ENCODE assay signal across 16 cellular contexts in the genomic region with DNA sequence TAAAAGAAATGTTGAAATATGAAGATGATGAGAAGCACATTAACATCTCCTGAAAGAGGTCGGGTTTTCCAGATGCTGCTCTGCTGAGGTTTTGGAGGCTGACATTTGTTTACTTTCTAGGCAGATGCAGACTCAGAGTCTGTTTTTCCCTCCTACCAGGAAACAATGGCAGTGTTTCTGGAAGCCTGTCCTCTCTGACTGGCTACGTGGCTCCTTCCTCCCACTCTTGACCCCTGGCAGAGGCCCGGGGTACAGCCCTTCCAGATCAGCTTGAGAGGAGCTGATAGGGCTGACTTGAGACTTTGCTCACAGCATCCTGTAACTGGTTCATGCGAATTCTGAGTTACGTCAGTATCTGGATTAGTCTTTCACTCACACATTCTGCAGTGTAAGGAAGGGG. TPM values are rescaled to one million over a fixed set of nuclear protein-coding genes. Genes with fewer than 3 reads are reported as not detected.
DNase-seq lines count a peak whose midpoint lies in the region; ATAC-seq and TF ChIP-seq lines count a peak whose summit lies in the region.
"Had no signal": no experiment of that assay in that cellular context is flagged by ENCODE, and none has a peak within 500 bp of the region (broad histone marks: within the 10 kb centered on the region; RNA-seq: fewer than 3 reads in every experiment).

No MANE protein-coding gene starts in this region.

- peaks cover 71% of the 10 kb centered on the region for H3K36me3 Mint-ChIP-seq in activated CD4-positive, alpha-beta T cell treated with anti-CD3 and anti-CD28 coated beads, Interleukin-2, amount 10 ng/mL, durations not matched to agents 7 days and 5 days (ENCODE audit: low read depth)
- H3K36me3 Mint-ChIP-seq in activated T-helper 2 cell treated with anti-CD3 and anti-CD28 coated beads, Interferon-gamma antibody, Interleukin-2, Interleukin-4, amounts not matched to agents 10 μg/mL and 5 μg/mL and 100 μg/mL, durations not matched to agents 14 hours and 24 hours and 36 hours (ENCODE audit: low read depth), result peaks cover 97% of the 10 kb centered on the region
- H3K36me3 Mint-ChIP-seq in T-cell, result peaks cover 29% of the 10 kb centered on the region

- H3K4me3 ChIP-seq in sigmoid colon, result no peak overlapping the region
- H3K4me3 ChIP-seq: gastrocnemius medialis had no signal

- 43 to 60% methylated on average over 5 of the region's 5 CpGs for WGBS in sigmoid colon, 2 donors

- no peaks in the 10 kb centered on the region for H3K4me1 ChIP-seq in sigmoid colon
- H3K4me1 ChIP-seq: gastrocnemius medialis had no signal

- peaks cover 0 to 3% (median 0%) of the 10 kb centered on the region in 3 donors for H3K27me3 ChIP-seq in sigmoid colon
- H3K27me3 ChIP-seq: gastrocnemius medialis had no signal

- no peaks in the 10 kb centered on the region for H3K9me3 ChIP-seq in sigmoid colon
- H3K9me3 ChIP-seq: gastrocnemius medialis had no signal

- H3K27ac Mint-ChIP-seq in activated CD4-positive, alpha-beta T cell treated with anti-CD3 and anti-CD28 coated beads, Interleukin-2, amount 10 ng/mL, durations not matched to agents 7 days and 5 days, result peak overlapping the region; percentile 27
- H3K27ac Mint-ChIP-seq in activated T-helper 2 cell treated with anti-CD3 and anti-CD28 coated beads, Interferon-gamma antibody, Interleukin-2, Interleukin-4, amounts not matched to agents 10 μg/mL and 5 μg/mL and 100 μg/mL, durations not matched to agents 14 hours and 24 hours and 36 hours, result peak overlapping the region; percentile 52
- H3K27ac Mint-ChIP-seq in T-cell, result peak overlapping the region in 1 of 2 donors; percentile 2
- H3K27ac Mint-ChIP-seq: nephron progenitor cell had no signal

- peak in 1 of 2 donors; percentile 73 for ATAC-seq in left cardiac atrium
- no peak for ATAC-seq in GM18858 (IDR thresholded peaks at IDR 0.05; ENCODE audit: unreplicated experiment)
- ATAC-seq in T-cell (replicated peaks in 1 of 4), result no peak
- ATAC-seq: gastrocnemius medialis had no signal

- H3K27ac ChIP-seq in sigmoid colon, result peak overlapping the region; percentile 11 to 59 (median 42)
- H3K27ac ChIP-seq: gastrocnemius medialis had no signal

- CTCF ChIA-PET in activated CD4-positive, alpha-beta T cell treated with anti-CD3 and anti-CD28 coated beads, Interleukin-2, amount 10 ng/mL, durations not matched to agents 7 days and 5 days (lab: Charles Lee), result interaction anchor here (1.0 kb wide), 1 partner anchor 31 kb away, joined by 3 read pairs; no protein-coding TSS in a partner anchor
- CTCF ChIA-PET in T-cell (lab: Charles Lee), result no interaction called here

- no peaks in the 10 kb centered on the region for H3K36me3 ChIP-seq in sigmoid colon
- H3K36me3 ChIP-seq: gastrocnemius medialis had no signal

- no peak overlapping the region for H3K4me3 Mint-ChIP-seq in activated CD4-positive, alpha-beta T cell treated with anti-CD3 and anti-CD28 coated beads, Interleukin-2, amount 10 ng/mL, durations not matched to agents 7 days and 5 days
- no peak overlapping the region for H3K4me3 Mint-ChIP-seq in activated T-helper 2 cell treated with anti-CD3 and anti-CD28 coated beads, Interferon-gamma antibody, Interleukin-2, Interleukin-4, amounts not matched to agents 10 μg/mL and 5 μg/mL and 100 μg/mL, durations not matched to agents 14 hours and 24 hours and 36 hours (ENCODE audit: low read depth)
- no peak overlapping the region for H3K4me3 Mint-ChIP-seq in T-cell
- H3K4me3 Mint-ChIP-seq: nephron progenitor cell had no signal

- no peak for TF ChIP-seq POLR2A in sigmoid colon (IDR thresholded peaks at IDR 0.05)

- TF ChIP-seq CTCF in sigmoid colon (IDR thresholded peaks at IDR 0.05), result no peak

- intact Hi-C loops in activated T-helper 2 cell treated with anti-CD3 and anti-CD28 coated beads, Interferon-gamma antibody, Interleukin-2, Interleukin-4, amounts not matched to agents 10 μg/mL and 5 μg/mL and 100 μg/mL, durations not matched to agents 14 hours and 24 hours and 36 hours (cut with micrococcal nuclease), result no loop called here
- intact Hi-C loops in left cardiac atrium (cut with DNase I) (loop anchor here (10.0 kb wide), 3 partner anchors 46 to 386 kb away; partner anchors contain the start of genes IL2RA (in 1 of the 2) and RBM17 (in 1 of the 2)), sigmoid colon (cut with DNase I) (no loop called here)

- DNase-seq in activated CD4-positive, alpha-beta T cell treated with anti-CD3 and anti-CD28 coated beads, Interleukin-2, amount 10 ng/mL, durations not matched to agents 7 days and 5 days, result no peak
- no peak for DNase-seq in activated CD4-positive, alpha-beta T cell treated with anti-CD3 and anti-CD28 coated beads, Interleukin-2, amount 50 U/mL, for 48 hours
- DNase-seq in activated T-helper 2 cell treated with anti-CD3 and anti-CD28 coated beads, Interferon-gamma antibody, Interleukin-2, Interleukin-4, amounts not matched to agents 10 μg/mL and 5 μg/mL and 100 μg/mL, durations not matched to agents 14 hours and 24 hours and 36 hours (ENCODE audit: low spot score), result no peak
- peak; percentile 80 for DNase-seq in left cardiac atrium
- DNase-seq in sigmoid colon, result peak; percentile 73
- DNase-seq in T-cell, result no peak
- DNase-seq in stimulated activated naive CD4-positive, alpha-beta T cell treated with Interleukin-2 at 50 U/mL for 16 hours (lab: John Stamatoyannopoulos, UW), result no peak
- DNase-seq: gastrocnemius medialis, GF-D8, GOT3, NCI-H1092, nephron progenitor cell, substantia nigra had no signal

- H3K4me1 Mint-ChIP-seq in activated CD4-positive, alpha-beta T cell treated with anti-CD3 and anti-CD28 coated beads, Interleukin-2, amount 10 ng/mL, durations not matched to agents 7 days and 5 days, result peaks cover 57% of the 10 kb centered on the region
- peaks cover 52% of the 10 kb centered on the region for H3K4me1 Mint-ChIP-seq in activated T-helper 2 cell treated with anti-CD3 and anti-CD28 coated beads, Interferon-gamma antibody, Interleukin-2, Interleukin-4, amounts not matched to agents 10 μg/mL and 5 μg/mL and 100 μg/mL, durations not matched to agents 14 hours and 24 hours and 36 hours (ENCODE audit: low read depth)
- peaks cover 14 to 31% (median 22%) of the 10 kb centered on the region in 3 donors for H3K4me1 Mint-ChIP-seq in T-cell

- TF ChIP-seq EP300 in sigmoid colon (IDR thresholded peaks at IDR 0.05), result no peak

- no peaks in the 10 kb centered on the region for H3K27me3 Mint-ChIP-seq in activated CD4-positive, alpha-beta T cell treated with anti-CD3 and anti-CD28 coated beads, Interleukin-2, amount 10 ng/mL, durations not matched to agents 7 days and 5 days
- H3K27me3 Mint-ChIP-seq in activated T-helper 2 cell treated with anti-CD3 and anti-CD28 coated beads, Interferon-gamma antibody, Interleukin-2, Interleukin-4, amounts not matched to agents 10 μg/mL and 5 μg/mL and 100 μg/mL, durations not matched to agents 14 hours and 24 hours and 36 hours (ENCODE audit: low read depth), result no peaks in the 10 kb centered on the region
- no peaks in the 10 kb centered on the region for H3K27me3 Mint-ChIP-seq in T-cell

- H3K9me3 Mint-ChIP-seq in activated CD4-positive, alpha-beta T cell treated with anti-CD3 and anti-CD28 coated beads, Interleukin-2, amount 10 ng/mL, durations not matched to agents 7 days and 5 days, result peaks cover 3% of the 10 kb centered on the region
- no peaks in the 10 kb centered on the region for H3K9me3 Mint-ChIP-seq in activated T-helper 2 cell treated with anti-CD3 and anti-CD28 coated beads, Interferon-gamma antibody, Interleukin-2, Interleukin-4, amounts not matched to agents 10 μg/mL and 5 μg/mL and 100 μg/mL, durations not matched to agents 14 hours and 24 hours and 36 hours
- H3K9me3 Mint-ChIP-seq in T-cell, result no peaks in the 10 kb centered on the region
- H3K9me3 Mint-ChIP-seq: nephron progenitor cell had no signal

- POLR2A ChIA-PET in activated CD4-positive, alpha-beta T cell treated with anti-CD3 and anti-CD28 coated beads, Interleukin-2, amount 10 ng/mL, durations not matched to agents 7 days and 5 days (lab: Charles Lee), result no interaction called here
- POLR2A ChIA-PET in T-cell (lab: Charles Lee), result no interaction called here

RNA-seq across cellular contexts. Expression of gene IL15RA, which starts 41.1 kb away (rescaled TPM):
- 10 to 100 TPM; 16.1 to 16.5 TPM for total RNA-seq in activated CD4-positive, alpha-beta T cell treated with anti-CD3 and anti-CD28 coated beads, Interleukin-2, amount 10 ng/mL, durations not matched to agents 7 days and 5 days
- 19.2 and 19.8 TPM in 2 replicates for total RNA-seq in activated T-helper 2 cell treated with anti-CD3 and anti-CD28 coated beads, Interferon-gamma antibody, Interleukin-2, Interleukin-4, amounts not matched to agents 10 μg/mL and 5 μg/mL and 100 μg/mL, durations not matched to agents 14 hours and 24 hours and 36 hours
- total RNA-seq in left cardiac atrium (10 to 100 TPM; 10.9 to 15.7 TPM), sigmoid colon (10 to 100 TPM; 11.0 to 16.4 (median 13.9) TPM), T-cell (10 to 100 TPM; 10.1 to 18.2 (median 10.8) TPM)
- 10 to 100 TPM in 2 of 3 donors, 1 to 10 TPM in 1; 5.5 to 23.7 (median 16.8) TPM for polyA plus RNA-seq in sigmoid colon

RNA-seq across cellular contexts. Expression of gene IL2RA, which starts 43.7 kb away (rescaled TPM):
- total RNA-seq in activated CD4-positive, alpha-beta T cell treated with anti-CD3 and anti-CD28 coated beads, Interleukin-2, amount 10 ng/mL, durations not matched to agents 7 days and 5 days, result 100 to 1,000 TPM; 124 to 142 TPM
- 1,777 and 1,808 TPM in 2 replicates for total RNA-seq in activated T-helper 2 cell treated with anti-CD3 and anti-CD28 coated beads, Interferon-gamma antibody, Interleukin-2, Interleukin-4, amounts not matched to agents 10 μg/mL and 5 μg/mL and 100 μg/mL, durations not matched to agents 14 hours and 24 hours and 36 hours
- total RNA-seq in left cardiac atrium (1 to 10 TPM; 2.7 to 6.3 TPM), sigmoid colon (1 to 10 TPM in 2 of 4 donors, under 1 TPM in 1, not detected in 1; 0.99 to 9.0 (median 2.5) TPM), T-cell (10 to 100 TPM; 19.9 to 40.4 (median 28.1) TPM)
- polyA plus RNA-seq in sigmoid colon, result 10 to 100 TPM in 1 of 3 donors, 1 to 10 TPM in 1, under 1 TPM in 1; 0.60 to 14.0 (median 6.9) TPM
- total RNA-seq: A673, astrocyte had no signal

Comparison
In these comparisons a context has a peak if more than half of its experiments do, and no peak if none do; other contexts are left out.
1. DNase-seq: peak in left cardiac atrium (single experiment) and sigmoid colon (single experiment); none in activated CD4-positive, alpha-beta T cell treated with anti-CD3 and anti-CD28 coated beads, Interleukin-2, amount 10 ng/mL, durations not matched to agents 7 days and 5 days (single experiment), activated CD4-positive, alpha-beta T cell treated with anti-CD3 and anti-CD28 coated beads, Interleukin-2, amount 50 U/mL, for 48 hours (0 of 2), activated T-helper 2 cell treated with anti-CD3 and anti-CD28 coated beads, Interferon-gamma antibody, Interleukin-2, Interleukin-4, amounts not matched to agents 10 μg/mL and 5 μg/mL and 100 μg/mL, durations not matched to agents 14 hours and 24 hours and 36 hours (single experiment), T-cell (0 of 34) and stimulated activated naive CD4-positive, alpha-beta T cell treated with Interleukin-2 at 50 U/mL for 16 hours (single experiment).
2. RNA of gene IL2RA, which starts 43.7 kb away (total RNA-seq): 1,777 to 1,808 TPM in activated T-helper 2 cell treated with anti-CD3 and anti-CD28 coated beads, Interferon-gamma antibody, Interleukin-2, Interleukin-4, amounts not matched to agents 10 μg/mL and 5 μg/mL and 100 μg/mL, durations not matched to agents 14 hours and 24 hours and 36 hours; 124 to 142 TPM in activated CD4-positive, alpha-beta T cell treated with anti-CD3 and anti-CD28 coated beads, Interleukin-2, amount 10 ng/mL, durations not matched to agents 7 days and 5 days, 19.9 to 40.4 TPM in T-cell, 2.7 to 6.3 TPM in left cardiac atrium and 0.99 to 9.0 TPM in sigmoid colon; every median in the first group is over 10 times any median in the second.
3. intact Hi-C loops: an anchor here in left cardiac atrium (10.0 kb wide); none called in activated T-helper 2 cell treated with anti-CD3 and anti-CD28 coated beads, Interferon-gamma antibody, Interleukin-2, Interleukin-4, amounts not matched to agents 10 μg/mL and 5 μg/mL and 100 μg/mL, durations not matched to agents 14 hours and 24 hours and 36 hours and sigmoid colon.